In genomic region chr7:70791341-70791740, GRCh38 we compare ENCODE assay signal across 28 cellular contexts.
"Had no signal": no experiment of that assay in that cellular context is flagged by ENCODE, and none has a peak within 500 bp of the region (broad histone marks: within the 10 kb centered on the region; RNA-seq: fewer than 3 reads in every experiment).

No MANE protein-coding gene starts in this region.

- H3K9me3 Mint-ChIP-seq: activated naive CD4-positive, alpha-beta T cell treated with anti-CD3 and anti-CD28 coated beads, Interleukin-2, amount 50 U/mL, for 72 hours; activated naive CD8-positive, alpha-beta T cell treated with anti-CD3 and anti-CD28 coated beads, Interleukin-2, amount 50 U/mL, for 24 hours; activated T-cell treated with anti-CD3 and anti-CD28 coated beads, Interleukin-2, amount 50 U/mL, for 24 hours; WTC11 had no signal

- H3K4me3 ChIP-seq: ascending aorta, SJSA1 had no signal

- H3K4me1 ChIP-seq: ascending aorta, SJSA1 had no signal

- H3K4me1 Mint-ChIP-seq: activated CD4-positive, alpha-beta T cell treated with anti-CD3 and anti-CD28 coated beads, Interleukin-2, amount 10 ng/mL, durations not matched to agents 24 days and 14 days; activated CD8-positive, alpha-beta memory T cell treated with anti-CD3 and anti-CD28 coated beads, Interleukin-2, amount 10 ng/mL, durations not matched to agents 7 days and 5 days; activated naive CD8-positive, alpha-beta T cell treated with anti-CD3 and anti-CD28 coated beads, Interleukin-2, amount 50 U/mL, for 24 hours had no signal

- H3K36me3 ChIP-seq: SJSA1 had no signal

- H3K36me3 Mint-ChIP-seq: activated naive CD4-positive, alpha-beta T cell treated with anti-CD3 and anti-CD28 coated beads, Interleukin-2, amount 50 U/mL, for 72 hours had no signal

- H3K9me3 ChIP-seq: ascending aorta had no signal

- DNase-seq: activated CD4-positive, alpha-beta T cell treated with anti-CD3 and anti-CD28 coated beads for 1 hour; activated CD4-positive, alpha-beta T cell treated with anti-CD3 and anti-CD28 coated beads, Interleukin-2, amount 10 ng/mL, durations not matched to agents 24 days and 14 days; activated CD4-positive, alpha-beta T cell treated with anti-CD3 and anti-CD28 coated beads, Interleukin-2, amount 50 U/mL, for 48 hours; activated CD8-positive, alpha-beta memory T cell treated with anti-CD3 and anti-CD28 coated beads, Interleukin-2, amount 10 ng/mL, durations not matched to agents 7 days and 5 days; activated effector memory CD4-positive, alpha-beta T cell treated with anti-CD3 and anti-CD28 coated beads, Interleukin-2, amount 50 U/mL, for 16 hours; activated naive CD4-positive, alpha-beta T cell treated with Interleukin-2 at 50 U/mL for 16 hours; activated naive CD8-positive, alpha-beta T cell treated with anti-CD3 and anti-CD28 coated beads, Interleukin-2, amount 50 U/mL, for 24 hours; activated T-cell treated with anti-CD3 and anti-CD28 coated beads, Interleukin-2, amount 50 U/mL, for 24 hours; amniotic stem cell; brain microvascular endothelial cell; cerebellar nuclear complex; NCI-H1092; NCI-H1417; NCI-H1930; NCI-H2107; NCI-H2171 treated with DMSO at 0.1 percent for 48 hours; NCI-H226; NCI-H510A; NCI-H526 treated with DMSO at 0.1 percent for 48 hours; NK-92 treated with Interleukin-12 subunit alpha and Interleukin-12 subunit beta, amount 100 ng/mL, for 24 hours; PC-3; SHP77; T-helper 9 cell had no signal

- H3K27me3 Mint-ChIP-seq: activated CD4-positive, alpha-beta T cell treated with anti-CD3 and anti-CD28 coated beads, Interleukin-2, amount 10 ng/mL, durations not matched to agents 24 days and 14 days; activated CD8-positive, alpha-beta memory T cell treated with anti-CD3 and anti-CD28 coated beads, Interleukin-2, amount 10 ng/mL, durations not matched to agents 7 days and 5 days; activated naive CD8-positive, alpha-beta T cell treated with anti-CD3 and anti-CD28 coated beads, Interleukin-2, amount 50 U/mL, for 24 hours; activated T-cell treated with anti-CD3 and anti-CD28 coated beads, Interleukin-2, amount 50 U/mL, for 24 hours had no signal

- H3K27me3 ChIP-seq: ascending aorta, brain microvascular endothelial cell, SJSA1 had no signal

- H3K27ac ChIP-seq: ascending aorta, brain microvascular endothelial cell, SJSA1 had no signal

- H3K27ac Mint-ChIP-seq: activated CD4-positive, alpha-beta T cell treated with anti-CD3 and anti-CD28 coated beads, Interleukin-2, amount 10 ng/mL, durations not matched to agents 24 days and 14 days; activated CD8-positive, alpha-beta memory T cell treated with anti-CD3 and anti-CD28 coated beads, Interleukin-2, amount 10 ng/mL, durations not matched to agents 7 days and 5 days; activated naive CD4-positive, alpha-beta T cell treated with anti-CD3 and anti-CD28 coated beads, Interleukin-2, amount 50 U/mL, for 72 hours; activated naive CD8-positive, alpha-beta T cell treated with anti-CD3 and anti-CD28 coated beads, Interleukin-2, amount 50 U/mL, for 24 hours; activated T-cell treated with anti-CD3 and anti-CD28 coated beads, Interleukin-2, amount 50 U/mL, for 24 hours; T-helper 1 cell treated with Interleukin-12 subunit alpha and Interleukin-12 subunit beta and Interleukin-4 antibody, amounts not matched to agents 30 μg/mL and 1 μg/mL, for 36 hours; WTC11 had no signal

- H3K4me3 Mint-ChIP-seq: activated CD4-positive, alpha-beta T cell treated with anti-CD3 and anti-CD28 coated beads, Interleukin-2, amount 10 ng/mL, durations not matched to agents 24 days and 14 days; activated CD8-positive, alpha-beta memory T cell treated with anti-CD3 and anti-CD28 coated beads, Interleukin-2, amount 10 ng/mL, durations not matched to agents 7 days and 5 days; activated naive CD8-positive, alpha-beta T cell treated with anti-CD3 and anti-CD28 coated beads, Interleukin-2, amount 50 U/mL, for 24 hours; activated T-cell treated with anti-CD3 and anti-CD28 coated beads, Interleukin-2, amount 50 U/mL, for 24 hours; T-helper 1 cell treated with Interleukin-12 subunit alpha and Interleukin-12 subunit beta and Interleukin-4 antibody, amounts not matched to agents 30 μg/mL and 1 μg/mL, for 36 hours; WTC11 had no signal
